In the genomic region with DNA sequence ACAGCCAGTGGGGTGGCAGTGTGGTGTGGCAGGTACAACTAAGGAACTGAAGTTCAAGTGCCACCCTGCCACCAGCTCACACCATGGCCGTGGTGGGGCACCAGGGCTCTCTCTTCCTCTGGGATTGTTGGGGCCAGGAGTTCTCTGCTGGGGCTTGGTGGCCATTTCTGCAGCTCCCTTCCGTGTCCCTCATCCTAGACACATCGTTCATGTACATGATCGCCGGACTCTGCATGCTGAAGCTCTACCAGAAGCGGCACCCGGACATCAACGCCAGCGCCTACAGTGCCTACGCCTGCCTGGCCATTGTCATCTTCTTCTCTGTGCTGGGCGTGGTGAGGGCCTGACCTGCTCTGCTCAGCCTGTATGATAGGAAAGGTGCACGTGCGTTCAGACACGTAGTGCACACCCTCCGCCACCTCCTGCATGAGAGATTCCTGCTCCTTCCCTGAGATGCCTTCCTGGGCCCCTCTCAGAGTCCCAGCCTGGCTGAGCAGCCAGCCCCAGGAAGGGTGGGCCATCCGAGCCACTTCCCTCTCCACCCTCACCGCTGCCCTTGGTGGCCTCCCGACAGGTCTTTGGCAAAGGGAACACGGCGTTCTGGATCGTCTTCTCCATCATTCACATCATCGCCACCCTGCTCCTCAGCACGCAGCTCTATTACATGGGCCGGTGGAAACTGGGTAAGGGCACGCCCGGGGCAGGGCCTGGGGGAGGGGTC, we compare ENCODE assay signal across 16 cellular contexts.
"Had no signal": no experiment of that assay in that cellular context is flagged by ENCODE, and none has a peak within 500 bp of the region (broad histone marks: within the 10 kb centered on the region; RNA-seq: fewer than 3 reads in every experiment).

No MANE protein-coding gene starts in this region.

- H3K27me3 ChIP-seq: neutrophil, right atrium auricular region had no signal

- FAIRE-seq: endometrium, islet of Langerhans, small intestine, urothelium cell line had no signal

- H3K9me3 ChIP-seq: neutrophil, right atrium auricular region, thoracic aorta had no signal

- H3K27me3 Mint-ChIP-seq: activated CD8-positive, alpha-beta T cell treated with anti-CD3 and anti-CD28 coated beads for 36 hours; naive thymus-derived CD8-positive, alpha-beta T cell; T-helper 17 cell had no signal

- ATAC-seq: activated CD8-positive, alpha-beta T cell treated with anti-CD3 and anti-CD28 coated beads for 36 hours; esophagus mucosa; left lobe of liver; naive thymus-derived CD8-positive, alpha-beta T cell; T-helper 17 cell had no signal

- H3K27ac Mint-ChIP-seq: activated CD8-positive, alpha-beta T cell treated with anti-CD3 and anti-CD28 coated beads for 36 hours; T-helper 17 cell had no signal

- DNase-seq: activated CD4-positive, alpha-beta T cell treated with anti-CD3 and anti-CD28 coated beads for 4 hours; activated CD8-positive, alpha-beta T cell treated with anti-CD3 and anti-CD28 coated beads for 36 hours; activated gamma-delta T cell treated with Interleukin-2 at 50 U/mL for 16 hours; activated T-cell treated with anti-CD3 and anti-CD28 coated beads, Interleukin-2, amount 50 U/mL, for 48 hours; mesenchymal stem cell; naive thymus-derived CD8-positive, alpha-beta T cell; small intestine; T-helper 17 cell had no signal

- H3K4me1 ChIP-seq: right atrium auricular region had no signal

- H3K27ac ChIP-seq: neutrophil, right atrium auricular region, thoracic aorta had no signal

- H3K4me3 Mint-ChIP-seq: activated CD8-positive, alpha-beta T cell treated with anti-CD3 and anti-CD28 coated beads for 36 hours; T-helper 17 cell had no signal

- H3K4me3 ChIP-seq: right atrium auricular region, thoracic aorta had no signal

- H3K9me3 Mint-ChIP-seq: activated CD8-positive, alpha-beta T cell treated with anti-CD3 and anti-CD28 coated beads for 36 hours; naive thymus-derived CD8-positive, alpha-beta T cell had no signal
